ENCODE assay signal across 8 cellular contexts in the genomic region with DNA sequence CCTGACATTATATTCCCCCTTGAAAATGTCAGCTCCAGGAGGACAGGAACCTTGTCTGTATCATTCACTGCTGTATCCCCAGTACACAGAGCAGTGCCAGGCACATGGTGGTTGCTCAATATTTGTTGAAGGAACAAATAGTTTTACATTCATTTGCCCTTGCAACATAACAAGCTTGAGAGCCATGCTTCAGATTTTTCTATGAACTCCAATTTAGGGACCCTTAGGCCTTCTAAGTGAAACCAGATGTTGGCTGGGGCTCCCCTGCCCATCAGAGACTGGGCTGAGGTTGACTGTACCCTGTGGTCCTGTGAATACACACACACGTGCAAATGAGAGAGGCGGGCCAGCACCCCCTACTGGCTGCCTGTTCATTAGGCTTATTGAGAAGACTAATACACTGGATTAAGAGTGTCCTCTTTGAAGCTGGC.
DNase-seq lines count a peak whose midpoint lies in the region; ATAC-seq and TF ChIP-seq lines count a peak whose summit lies in the region.

No MANE protein-coding gene starts in this region.

- H3K36me3 ChIP-seq in transverse colon: no peaks in the 10 kb centered on the region

- peak; percentile 60 for ATAC-seq in GM19328 (IDR thresholded peaks at IDR 0.05; ENCODE audit: unreplicated experiment)

- 56% methylated on average over 2 of the region's 2 CpGs; no CpG with 5 or more reads in 1 of the 2 donors for WGBS in transverse colon (ENCODE audit: low coverage in 1 of 2), 2 donors

- no peak for TF ChIP-seq POLR2A in transverse colon (IDR thresholded peaks at IDR 0.05)

- intact Hi-C loops in transverse colon (cut with DNase I; ENCODE audit: low total_unique reads): no loop called here

- no peak overlapping the region for H3K4me3 ChIP-seq in AG04450 (ENCODE audit: low read depth, low read length)
- H3K4me3 ChIP-seq in transverse colon: no peak overlapping the region

- H3K27me3 ChIP-seq in AG04450 (ENCODE audit: control insufficient read depth, insufficient read depth, low read length) (no peaks in the 10 kb centered on the region), transverse colon (no peaks in the 10 kb centered on the region)

- H3K27ac ChIP-seq in AG04450 (ENCODE audit: low read depth, low read length) (no peak overlapping the region), transverse colon (no peak overlapping the region)

- H3K9me3 ChIP-seq in AG04450 (ENCODE audit: control insufficient read depth, insufficient read depth, low read length) (no peaks in the 10 kb centered on the region), transverse colon (no peaks in the 10 kb centered on the region)

- TF ChIP-seq EP300 in transverse colon (IDR thresholded peaks at IDR 0.05; ENCODE audit: low read depth): no peak

- in situ Hi-C loops in transverse colon (cut with MboI; ENCODE audit: low pct_ligation_motif_present in 1 of 4, low pct_unique_long_range_greater_than_20kb in 1 of 4, low sequenced_read_pairs in 3 of 4): no loop called here

- TF ChIP-seq CTCF in AG04450 (IDR thresholded peaks at IDR 0.05; ENCODE audit: low read depth, low read length): peak; percentile 55
- peak in 3 of 5 experiments; percentile 19 to 27 (median 27) for TF ChIP-seq CTCF in transverse colon (IDR thresholded peaks at IDR 0.05)

- no peaks in the 10 kb centered on the region for H3K4me1 ChIP-seq in transverse colon

- CTCF ChIA-PET in AG04450 (lab: Charles Lee): interaction anchor here (0.6 to 1.5 kb wide), 4 partner anchors 23 to 494 kb away, joined by 3 to 4 read pairs (median 3); no protein-coding TSS in a partner anchor

- POLR2A ChIA-PET in AG04450 (lab: Yijun Ruan, JAX): no interaction called here

- peak; percentile 1 for DNase-seq in AG04450 (ENCODE audit: low read depth, low spot score)
- peak; percentile 8 for DNase-seq in NCI-H748 treated with DMSO at 0.1 percent for 48 hours (lab: John Stamatoyannopoulos, UW)
- DNase-seq in fibroblast of peridontal ligament (ENCODE audit: extremely low read depth): peak; percentile 28
- DNase-seq in transverse colon: no peak
- DNase-seq in activated effector memory CD4-positive, alpha-beta T cell treated with Interleukin-2 at 50 U/mL for 16 hours: no peak
- no peak for DNase-seq in activated CD4-positive, CD25-positive, alpha-beta regulatory T cell (lab: John Stamatoyannopoulos, UW)
- no peak for DNase-seq in cerebellar nuclear complex (lab: John Stamatoyannopoulos, UW)

Comparison
In these comparisons a context has a peak if more than half of its experiments do, and no peak if none do; other contexts are left out.
1. DNase-seq: peak in AG04450 (single experiment), NCI-H748 treated with DMSO at 0.1 percent for 48 hours (single experiment) and fibroblast of peridontal ligament (single experiment); none in transverse colon (single experiment), activated effector memory CD4-positive, alpha-beta T cell treated with Interleukin-2 at 50 U/mL for 16 hours (single experiment), activated CD4-positive, CD25-positive, alpha-beta regulatory T cell (0 of 4) and cerebellar nuclear complex (0 of 2).